ENCODE assay signal across 1 cellular context in genomic region chr1:112083487-112083886, GRCh38.
TF ChIP-seq lines count a peak whose summit lies in the region.

No MANE protein-coding gene starts in this region.

TF ChIP-seq in SK-N-SH treated with all-trans-retinoic acid at 6 μM for 48 hours, 23 proteins besides CTCF, POLR2A, EP300 and RAD21 (continued from another document):
- TF ChIP-seq, protein P1, sequence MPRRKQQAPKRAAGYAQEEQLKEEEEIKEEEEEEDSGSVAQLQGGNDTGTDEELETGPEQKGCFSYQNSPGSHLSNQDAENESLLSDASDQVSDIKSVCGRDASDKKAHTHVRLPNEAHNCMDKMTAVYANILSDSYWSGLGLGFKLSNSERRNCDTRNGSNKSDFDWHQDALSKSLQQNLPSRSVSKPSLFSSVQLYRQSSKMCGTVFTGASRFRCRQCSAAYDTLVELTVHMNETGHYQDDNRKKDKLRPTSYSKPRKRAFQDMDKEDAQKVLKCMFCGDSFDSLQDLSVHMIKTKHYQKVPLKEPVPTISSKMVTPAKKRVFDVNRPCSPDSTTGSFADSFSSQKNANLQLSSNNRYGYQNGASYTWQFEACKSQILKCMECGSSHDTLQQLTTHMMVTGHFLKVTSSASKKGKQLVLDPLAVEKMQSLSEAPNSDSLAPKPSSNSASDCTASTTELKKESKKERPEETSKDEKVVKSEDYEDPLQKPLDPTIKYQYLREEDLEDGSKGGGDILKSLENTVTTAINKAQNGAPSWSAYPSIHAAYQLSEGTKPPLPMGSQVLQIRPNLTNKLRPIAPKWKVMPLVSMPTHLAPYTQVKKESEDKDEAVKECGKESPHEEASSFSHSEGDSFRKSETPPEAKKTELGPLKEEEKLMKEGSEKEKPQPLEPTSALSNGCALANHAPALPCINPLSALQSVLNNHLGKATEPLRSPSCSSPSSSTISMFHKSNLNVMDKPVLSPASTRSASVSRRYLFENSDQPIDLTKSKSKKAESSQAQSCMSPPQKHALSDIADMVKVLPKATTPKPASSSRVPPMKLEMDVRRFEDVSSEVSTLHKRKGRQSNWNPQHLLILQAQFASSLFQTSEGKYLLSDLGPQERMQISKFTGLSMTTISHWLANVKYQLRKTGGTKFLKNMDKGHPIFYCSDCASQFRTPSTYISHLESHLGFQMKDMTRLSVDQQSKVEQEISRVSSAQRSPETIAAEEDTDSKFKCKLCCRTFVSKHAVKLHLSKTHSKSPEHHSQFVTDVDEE (CRISPR knock-in tag; IDR thresholded peaks at IDR 0.05) = no peak
- TF ChIP-seq ZFP3 (CRISPR knock-in tag; IDR thresholded peaks at IDR 0.05) (no peak), ZC3H10 (CRISPR knock-in tag; IDR thresholded peaks at IDR 0.05) (no peak), TOX (CRISPR knock-in tag; IDR thresholded peaks at IDR 0.05; ENCODE audit: borderline replicate concordance) (no peak)
